In genomic region chr10:84427903-84428650, GRCh38 we compare ENCODE assay signal across 16 cellular contexts.
DNase-seq lines count a peak whose midpoint lies in the region; ATAC-seq and TF ChIP-seq lines count a peak whose summit lies in the region.
"Had no signal": no experiment of that assay in that cellular context is flagged by ENCODE, and none has a peak within 500 bp of the region (broad histone marks: within the 10 kb centered on the region; RNA-seq: fewer than 3 reads in every experiment).

No MANE protein-coding gene starts in this region.

- no peak for TF ChIP-seq CTCF in PC-9 (conservative IDR thresholded peaks at IDR 0.05)

- no peak overlapping the region for H3K4me3 ChIP-seq in CD4-positive, alpha-beta memory T cell (ENCODE audit: low read length in 2 of 2)
- H3K4me3 ChIP-seq in PC-9: no peak overlapping the region
- H3K4me3 ChIP-seq: GM23248 had no signal

- no peaks in the 10 kb centered on the region for H3K9me2 ChIP-seq in PC-9 (ENCODE audit: insufficient read depth)

- CTCF ChIA-PET in CD4-positive, alpha-beta memory T cell (lab: Charles Lee; ENCODE audit: partially characterized antibody): interaction anchor here (0.8 to 4.6 kb wide), 8 partner anchors 10 to 111 kb away, joined by 3 to 51 read pairs (median 12); no protein-coding TSS in a partner anchor
- CTCF ChIA-PET in PC-9 (lab: Charles Lee): interaction anchor here (0.6 to 1.2 kb wide), 2 partner anchors 109 to 152 kb away, joined by 7 to 9 read pairs; no protein-coding TSS in a partner anchor

- 0 out of 2 replicates have a peak, but pooled peaks cover 3% of the 10 kb centered on the region for H3K79me2 ChIP-seq in PC-9 (ENCODE audit: low read depth)

- H3K4me1 ChIP-seq in CD4-positive, alpha-beta memory T cell (ENCODE audit: insufficient read depth, low read length): peaks cover 37% of the 10 kb centered on the region
- peaks cover 18% of the 10 kb centered on the region for H3K4me1 ChIP-seq in PC-9 (replicated peaks; ENCODE audit: insufficient read depth)

- no peaks in the 10 kb centered on the region for H3K9me3 ChIP-seq in CD4-positive, alpha-beta memory T cell (ENCODE audit: control insufficient read depth in 1 of 2, low read length in 2 of 2)
- H3K9me3 ChIP-seq in PC-9 (ENCODE audit: insufficient read depth, low read depth): no peaks in the 10 kb centered on the region; the same call in 1 of the 2 replicates

- peaks cover 47 to 55% (median 53%) of the 10 kb centered on the region in 4 donors for H3K4me1 Mint-ChIP-seq in CD4-positive, alpha-beta memory T cell

- no peaks in the 10 kb centered on the region for H3F3A ChIP-seq in PC-9 (ENCODE audit: insufficient read depth, low read depth)

- H3K27me3 ChIP-seq in CD4-positive, alpha-beta memory T cell (ENCODE audit: insufficient read depth, low read length): no peaks in the 10 kb centered on the region
- no peaks in the 10 kb centered on the region for H3K27me3 ChIP-seq in PC-9 (ENCODE audit: insufficient read depth, low read depth)

- POLR2A ChIA-PET in CD4-positive, alpha-beta memory T cell (lab: Charles Lee; ENCODE audit: partially characterized antibody): no interaction called here
- POLR2A ChIA-PET in PC-9 (lab: Charles Lee; ENCODE audit: unreplicated experiment): no interaction called here

- peak overlapping the region in 4 of 7 donors; percentile 3 to 75 (median 27) for H3K27ac Mint-ChIP-seq in CD4-positive, alpha-beta memory T cell
- H3K27ac Mint-ChIP-seq: activated CD4-positive, alpha-beta T cell treated with anti-CD3 and anti-CD28 coated beads, Interleukin-2, amount 10 ng/mL, durations not matched to agents 7 days and 5 days; activated naive CD8-positive, alpha-beta T cell treated with anti-CD3 and anti-CD28 coated beads, Interleukin-2, amount 50 U/mL, for 24 hours had no signal

- DNase-seq in CD4-positive, alpha-beta memory T cell: no peak
- DNase-seq in NCI-H1092 (lab: John Stamatoyannopoulos, UW) (peak; percentile 7), amniotic epithelial cell (ENCODE audit: low read depth) (peak; percentile 48), kidney tubule cell (ENCODE audit: low spot score) (peak; percentile 26), DMS 273 treated with DMSO at 0.1 percent for 48 hours (lab: John Stamatoyannopoulos, UW) (no peak), PC-9 (no peak)
- DNase-seq in NK-92 treated with Interleukin-12 subunit alpha and Interleukin-12 subunit beta, amount 100 ng/mL, for 24 hours (lab: John Stamatoyannopoulos, UW): no peak
- DNase-seq: activated CD4-positive, alpha-beta T cell treated with anti-CD3 and anti-CD28 coated beads, Interleukin-2, amount 10 ng/mL, durations not matched to agents 7 days and 5 days; activated naive CD8-positive, alpha-beta T cell treated with anti-CD3 and anti-CD28 coated beads, Interleukin-2, amount 50 U/mL, for 24 hours; cortex of kidney; GM23248; NCI-H1694 treated with DMSO at 0.1 percent for 48 hours; stimulated activated naive CD8-positive, alpha-beta T cell treated with anti-CD3 and anti-CD28 coated beads, Interleukin-15, Interleukin-2, amounts not matched to agents 100 U/mL and 50 U/mL, for 24 hours; T-helper 9 cell had no signal

- H2AFZ ChIP-seq in PC-9: no peak overlapping the region
- H2AFZ ChIP-seq: GM23248 had no signal

- intact Hi-C loops in CD4-positive, alpha-beta memory T cell (cut with micrococcal nuclease): no loop called here
- intact Hi-C loops in PC-9 (cut with micrococcal nuclease; ENCODE audit: unreplicated experiment): no loop called here

- no peak overlapping the region for H3K27ac ChIP-seq in CD4-positive, alpha-beta memory T cell (ENCODE audit: low read depth, low read length)
- no peak overlapping the region for H3K27ac ChIP-seq in PC-9
- H3K27ac ChIP-seq: GM23248 had no signal

- no peak for ATAC-seq in GM21576 (IDR thresholded peaks at IDR 0.05; ENCODE audit: unreplicated experiment)
- ATAC-seq: activated naive CD8-positive, alpha-beta T cell treated with anti-CD3 and anti-CD28 coated beads, Interleukin-2, amount 50 U/mL, for 24 hours; esophagus mucosa; stimulated activated naive CD8-positive, alpha-beta T cell treated with anti-CD3 and anti-CD28 coated beads, Interleukin-15, Interleukin-2, amounts not matched to agents 100 U/mL and 50 U/mL, for 24 hours had no signal

- no peak overlapping the region for H3K4me2 ChIP-seq in PC-9

- H3K9me3 Mint-ChIP-seq in CD4-positive, alpha-beta memory T cell: no peaks in the 10 kb centered on the region
- H3K9me3 Mint-ChIP-seq: activated CD4-positive, alpha-beta T cell treated with anti-CD3 and anti-CD28 coated beads, Interleukin-2, amount 10 ng/mL, durations not matched to agents 7 days and 5 days; activated naive CD8-positive, alpha-beta T cell treated with anti-CD3 and anti-CD28 coated beads, Interleukin-2, amount 50 U/mL, for 24 hours had no signal

- H3K36me3 ChIP-seq in CD4-positive, alpha-beta memory T cell (ENCODE audit: insufficient read depth, low read length): no peaks in the 10 kb centered on the region
- no peaks in the 10 kb centered on the region for H3K36me3 ChIP-seq in PC-9 (ENCODE audit: low read depth)

- no peaks in the 10 kb centered on the region for H3K27me3 Mint-ChIP-seq in CD4-positive, alpha-beta memory T cell
- H3K27me3 Mint-ChIP-seq: activated CD4-positive, alpha-beta T cell treated with anti-CD3 and anti-CD28 coated beads, Interleukin-2, amount 10 ng/mL, durations not matched to agents 7 days and 5 days; activated naive CD8-positive, alpha-beta T cell treated with anti-CD3 and anti-CD28 coated beads, Interleukin-2, amount 50 U/mL, for 24 hours had no signal

- BruUV-seq in PC-9 (replicated peaks; lab: Mats Ljungman, UMichigan): no TSS peak

- peaks cover 17 to 35% of the 10 kb centered on the region in 2 donors for H3K36me3 Mint-ChIP-seq in CD4-positive, alpha-beta memory T cell

- H3K4me3 Mint-ChIP-seq in CD4-positive, alpha-beta memory T cell: no peak overlapping the region
- H3K4me3 Mint-ChIP-seq: activated CD4-positive, alpha-beta T cell treated with anti-CD3 and anti-CD28 coated beads, Interleukin-2, amount 10 ng/mL, durations not matched to agents 7 days and 5 days; activated naive CD8-positive, alpha-beta T cell treated with anti-CD3 and anti-CD28 coated beads, Interleukin-2, amount 50 U/mL, for 24 hours had no signal

- H4K20me1 ChIP-seq in PC-9 (ENCODE audit: insufficient read depth): no peaks in the 10 kb centered on the region

Comparison
In these comparisons a context has a peak if more than half of its experiments do, and no peak if none do; other contexts are left out.
1. DNase-seq: peak in NCI-H1092 (single experiment), amniotic epithelial cell (single experiment) and kidney tubule cell (single experiment); none in CD4-positive, alpha-beta memory T cell (0 of 5), DMS 273 treated with DMSO at 0.1 percent for 48 hours (single experiment), NK-92 treated with Interleukin-12 subunit alpha and Interleukin-12 subunit beta, amount 100 ng/mL, for 24 hours (single experiment) and PC-9 (0 of 2).